17 cellular contexts compared by ENCODE assay signal in genomic region chr12:132723015-132723763, GRCh38. TPM values are rescaled to one million over a fixed set of nuclear protein-coding genes. Genes with fewer than 3 reads are reported as not detected.
DNase-seq lines count a peak whose midpoint lies in the region; ATAC-seq and TF ChIP-seq lines count a peak whose summit lies in the region.
"Had no signal": no experiment of that assay in that cellular context is flagged by ENCODE, and none has a peak within 500 bp of the region (broad histone marks: within the 10 kb centered on the region; RNA-seq: fewer than 3 reads in every experiment).

No MANE protein-coding gene starts in this region.

- 78% methylated on average over 30 of the region's 30 CpGs for WGBS in right cardiac atrium

- peak overlapping the region; percentile 56 for H3K27ac Mint-ChIP-seq in activated naive CD8-positive, alpha-beta T cell treated with anti-CD3 and anti-CD28 coated beads, Interleukin-2, amount 50 U/mL, for 24 hours
- H3K27ac Mint-ChIP-seq: activated T-helper 17 cell treated with anti-CD3 and anti-CD28 coated beads, Interleukin-2, amount 50 U/mL, for 72 hours; type B pancreatic cell had no signal

- H3K9me3 ChIP-seq in right cardiac atrium (ENCODE audit: control insufficient read depth, low read length) (no peaks in the 10 kb centered on the region), PC-9 (ENCODE audit: insufficient read depth, low read depth) (no peaks in the 10 kb centered on the region)
- H3K9me3 ChIP-seq: BE2C had no signal

- H3K4me3 Mint-ChIP-seq in activated naive CD8-positive, alpha-beta T cell treated with anti-CD3 and anti-CD28 coated beads, Interleukin-2, amount 50 U/mL, for 24 hours: no peak overlapping the region
- H3K4me3 Mint-ChIP-seq: activated T-helper 17 cell treated with anti-CD3 and anti-CD28 coated beads, Interleukin-2, amount 50 U/mL, for 72 hours; neural crest cell; type B pancreatic cell had no signal

- no peak for TF ChIP-seq CTCF in PC-9 (conservative IDR thresholded peaks at IDR 0.05)

- DNase-seq in A172 (ENCODE audit: low spot score): peak; percentile 84
- DNase-seq in activated naive CD8-positive, alpha-beta T cell treated with anti-CD3 and anti-CD28 coated beads, Interleukin-2, amount 50 U/mL, for 24 hours: no peak
- DNase-seq in right cardiac atrium: peak; percentile 50 to 84 (median 78)
- DNase-seq in left lobe of liver (ENCODE audit: low spot score): no peak
- DNase-seq in PC-9: no peak
- DNase-seq in 8988T: no peak
- DNase-seq: BE2C; DMS53; NCI-H510A treated with DMSO at 0.1 percent for 48 hours; stimulated activated CD4-positive, alpha-beta T cell treated with anti-CD3 and anti-CD28 coated beads, Interleukin-4, amount 100 ng/mL, for 24 hours had no signal

- peak; percentile 34 for TF ChIP-seq POLR2A in GM19193 (IDR thresholded peaks at IDR 0.05; ENCODE audit: extremely low read depth, insufficient read depth, insufficient read length)

- peaks cover 72% of the 10 kb centered on the region for H3F3A ChIP-seq in PC-9 (ENCODE audit: insufficient read depth, low read depth)

- no TSS peak for BruUV-seq in PC-9 (replicated peaks; lab: Mats Ljungman, UMichigan)

- no peak overlapping the region for H2AFZ ChIP-seq in PC-9

- ATAC-seq in activated naive CD8-positive, alpha-beta T cell treated with anti-CD3 and anti-CD28 coated beads, Interleukin-2, amount 50 U/mL, for 24 hours: no peak
- ATAC-seq in right cardiac atrium (peak; percentile 71 to 76), left lobe of liver (no peak), GM18520 (IDR thresholded peaks at IDR 0.05; ENCODE audit: unreplicated experiment) (no peak)
- ATAC-seq: activated T-helper 17 cell treated with anti-CD3 and anti-CD28 coated beads, Interleukin-2, amount 50 U/mL, for 72 hours; sciatic nerve had no signal

- CTCF ChIA-PET in PC-9 (lab: Charles Lee): no interaction called here

- no peak overlapping the region for H3K4me2 ChIP-seq in PC-9
- H3K4me2 ChIP-seq: KMS-11 had no signal

- H3K4me1 ChIP-seq in right cardiac atrium (ENCODE audit: control insufficient read depth, insufficient read depth, low read length): no peaks in the 10 kb centered on the region
- H3K4me1 ChIP-seq in PC-9 (replicated peaks; ENCODE audit: insufficient read depth): no peaks in the 10 kb centered on the region
- H3K4me1 ChIP-seq: BE2C had no signal

- H3K9me3 Mint-ChIP-seq in activated naive CD8-positive, alpha-beta T cell treated with anti-CD3 and anti-CD28 coated beads, Interleukin-2, amount 50 U/mL, for 24 hours: no peaks in the 10 kb centered on the region
- H3K9me3 Mint-ChIP-seq: activated T-helper 17 cell treated with anti-CD3 and anti-CD28 coated beads, Interleukin-2, amount 50 U/mL, for 72 hours; neural crest cell; type B pancreatic cell had no signal

- intact Hi-C loops in right cardiac atrium (cut with DNase I) (no loop called here), PC-9 (cut with micrococcal nuclease; ENCODE audit: unreplicated experiment) (no loop called here)

- POLR2A ChIA-PET in PC-9 (lab: Charles Lee; ENCODE audit: unreplicated experiment): no interaction called here

- H3K27me3 Mint-ChIP-seq in activated naive CD8-positive, alpha-beta T cell treated with anti-CD3 and anti-CD28 coated beads, Interleukin-2, amount 50 U/mL, for 24 hours: no peaks in the 10 kb centered on the region
- H3K27me3 Mint-ChIP-seq: activated T-helper 17 cell treated with anti-CD3 and anti-CD28 coated beads, Interleukin-2, amount 50 U/mL, for 72 hours; type B pancreatic cell had no signal

- H3K4me3 ChIP-seq in right cardiac atrium (ENCODE audit: low read length) (no peak overlapping the region), PC-9 (no peak overlapping the region)

- H3K36me3 ChIP-seq in PC-9 (ENCODE audit: low read depth): peaks cover 29% of the 10 kb centered on the region

- H3K27ac ChIP-seq in right cardiac atrium (ENCODE audit: low read length): no peak overlapping the region
- no peak overlapping the region for H3K27ac ChIP-seq in PC-9
- H3K27ac ChIP-seq: KMS-11 had no signal

- peaks cover 62% of the 10 kb centered on the region for H3K36me3 Mint-ChIP-seq in activated naive CD8-positive, alpha-beta T cell treated with anti-CD3 and anti-CD28 coated beads, Interleukin-2, amount 50 U/mL, for 24 hours (ENCODE audit: low read depth)

- no peaks in the 10 kb centered on the region for H3K27me3 ChIP-seq in right cardiac atrium (ENCODE audit: control insufficient read depth, insufficient read depth)
- H3K27me3 ChIP-seq in PC-9 (ENCODE audit: insufficient read depth, low read depth): no peaks in the 10 kb centered on the region
- H3K27me3 ChIP-seq: BE2C had no signal

- H4K20me1 ChIP-seq in PC-9 (ENCODE audit: insufficient read depth): peaks cover 56% of the 10 kb centered on the region

- no peaks in the 10 kb centered on the region for H3K9me2 ChIP-seq in PC-9 (ENCODE audit: insufficient read depth)

- peaks cover 2% of the 10 kb centered on the region for H3K4me1 Mint-ChIP-seq in activated naive CD8-positive, alpha-beta T cell treated with anti-CD3 and anti-CD28 coated beads, Interleukin-2, amount 50 U/mL, for 24 hours
- H3K4me1 Mint-ChIP-seq: activated T-helper 17 cell treated with anti-CD3 and anti-CD28 coated beads, Interleukin-2, amount 50 U/mL, for 72 hours; neural crest cell had no signal

- H3K79me2 ChIP-seq in PC-9 (ENCODE audit: low read depth): no peaks in the 10 kb centered on the region; the same call in 1 of the 2 replicates

RNA-seq across cellular contexts. Expression of gene PGAM5, which starts 12.5 kb away (rescaled TPM):
- total RNA-seq in A172 (2014; rRNA removed; shearing (Covaris generic)): 59.8 and 73.4 TPM in 2 replicates
- 10 to 100 TPM; 21.2 to 24.0 (median 23.2) TPM for total RNA-seq in right cardiac atrium
- polyA plus RNA-seq in right cardiac atrium: 15.1 TPM
- 25.2 TPM for total RNA-seq in left lobe of liver
- 50.2 and 59.0 TPM in 2 replicates for total RNA-seq in PC-9 (2021)

RNA-seq across cellular contexts. Expression of gene PXMP2, which starts 35.8 kb away (rescaled TPM):
- 36.3 and 43.1 TPM in 2 replicates for total RNA-seq in A172 (2014; rRNA removed; shearing (Covaris generic))
- total RNA-seq in right cardiac atrium (10 to 100 TPM; 21.6 to 40.1 (median 36.3) TPM), left lobe of liver (225 TPM), PC-9 (2021) (38.6 and 43.9 TPM in 2 replicates)
- 36.8 TPM for polyA plus RNA-seq in right cardiac atrium

RNA-seq across cellular contexts. Expression of gene POLE, which starts 36.0 kb away (rescaled TPM):
- 25.6 and 28.9 TPM in 2 replicates for total RNA-seq in A172 (2014; rRNA removed; shearing (Covaris generic))
- total RNA-seq in right cardiac atrium: 10 to 100 TPM; 13.0 to 22.1 (median 15.8) TPM
- 10.6 TPM for polyA plus RNA-seq in right cardiac atrium
- 29.3 TPM for total RNA-seq in left lobe of liver
- total RNA-seq in PC-9 (2021): 62.9 and 69.9 TPM in 2 replicates

RNA-seq across cellular contexts. Expression of gene ANKLE2, which starts 38.4 kb away (rescaled TPM):
- 98.6 and 101 TPM in 2 replicates for total RNA-seq in A172 (2014; rRNA removed; shearing (Covaris generic))
- total RNA-seq in right cardiac atrium (10 to 100 TPM; 24.8 to 34.1 (median 26.6) TPM), left lobe of liver (16.9 TPM), PC-9 (2021) (102 and 123 TPM in 2 replicates)
- polyA plus RNA-seq in right cardiac atrium: 17.7 TPM

Comparison
In these comparisons a context has a peak if more than half of its experiments do, and no peak if none do; other contexts are left out.
1. DNase-seq: peak in A172 (single experiment) and right cardiac atrium (3 of 3); none in activated naive CD8-positive, alpha-beta T cell treated with anti-CD3 and anti-CD28 coated beads, Interleukin-2, amount 50 U/mL, for 24 hours (single experiment), left lobe of liver (single experiment), PC-9 (0 of 2) and 8988T (single experiment).
2. ATAC-seq: peak in right cardiac atrium (2 of 2); none in activated naive CD8-positive, alpha-beta T cell treated with anti-CD3 and anti-CD28 coated beads, Interleukin-2, amount 50 U/mL, for 24 hours (single experiment), left lobe of liver (single experiment) and GM18520 (single experiment).